In the genomic region with DNA sequence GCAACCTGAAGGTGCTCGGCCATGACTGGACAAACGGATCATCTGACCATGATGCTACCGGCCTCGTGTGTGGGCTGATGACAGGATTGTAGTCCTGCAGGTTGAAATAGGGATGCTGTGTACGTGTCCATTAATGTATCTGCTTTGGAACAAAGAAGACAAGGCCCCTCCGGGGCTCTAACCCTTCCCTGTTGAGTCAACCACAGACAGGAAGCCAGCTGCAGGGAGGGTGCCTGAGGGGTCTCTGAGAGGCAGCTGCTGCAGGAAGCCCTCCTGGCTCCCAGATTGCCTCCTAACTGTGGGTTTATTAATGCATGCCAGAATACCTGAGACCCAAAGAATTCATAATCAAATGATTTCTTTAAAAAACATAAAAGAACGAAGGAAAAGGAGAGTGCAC, we compare ENCODE assay signal across 26 cellular contexts.
"Had no signal": no experiment of that assay in that cellular context is flagged by ENCODE, and none has a peak within 500 bp of the region (broad histone marks: within the 10 kb centered on the region; RNA-seq: fewer than 3 reads in every experiment).

No MANE protein-coding gene starts in this region.

- H3K36me3 ChIP-seq: ascending aorta, cardiac muscle cell, colonic mucosa, pancreas, prostate gland, suprapubic skin, tibial nerve had no signal

- H3K4me1 Mint-ChIP-seq: activated naive CD8-positive, alpha-beta T cell treated with anti-CD3 and anti-CD28 coated beads for 36 hours had no signal

- H3K4me3 Mint-ChIP-seq: activated naive CD4-positive, alpha-beta T cell treated with anti-CD3 and anti-CD28 coated beads for 36 hours; activated naive CD8-positive, alpha-beta T cell treated with anti-CD3 and anti-CD28 coated beads for 36 hours; brain; nephron had no signal

- H3K36me3 Mint-ChIP-seq: activated naive CD8-positive, alpha-beta T cell treated with anti-CD3 and anti-CD28 coated beads for 36 hours; brain had no signal

- H3K4me1 ChIP-seq: ascending aorta, colonic mucosa, pancreas, prostate gland, suprapubic skin, tibial nerve had no signal

- H3K4me2 ChIP-seq: smooth muscle cell had no signal

- H3K4me3 ChIP-seq: ascending aorta, cardiac muscle cell, colonic mucosa, mucosa of descending colon, pancreas, prostate gland, smooth muscle cell, suprapubic skin, tibial nerve had no signal

- H3K9me3 ChIP-seq: ascending aorta, colonic mucosa, mucosa of descending colon, pancreas, prostate gland, suprapubic skin, tibial nerve had no signal

- DNase-seq: activated CD4-positive, alpha-beta T cell treated with anti-CD3 and anti-CD28 coated beads for 4 hours; activated CD4-positive, alpha-beta T cell treated with anti-CD3 and anti-CD28 coated beads, Interleukin-2, amount 50 U/mL, for 4 hours; activated CD8-positive, alpha-beta memory T cell treated with anti-CD3 and anti-CD28 coated beads for 24 hours; activated effector memory CD4-positive, alpha-beta T cell treated with Interleukin-2 at 50 U/mL for 16 hours; activated naive CD4-positive, alpha-beta T cell treated with anti-CD3 and anti-CD28 coated beads for 36 hours; activated naive CD8-positive, alpha-beta T cell treated with anti-CD3 and anti-CD28 coated beads for 36 hours; cerebellar nuclear complex; colonic mucosa; effector CD8-positive, alpha-beta T cell; left cardiac atrium; left ventricle myocardium superior; mucosa of descending colon; pancreas; stimulated activated CD4-positive, alpha-beta T cell treated with anti-CD3 and anti-CD28 coated beads, Interleukin-1b, Interleukin-23, amount 100 ng/mL, for 48 hours; stimulated activated naive CD4-positive, alpha-beta T cell; T-helper 9 cell had no signal

- H3K27ac Mint-ChIP-seq: activated naive CD4-positive, alpha-beta T cell treated with anti-CD3 and anti-CD28 coated beads for 36 hours; activated naive CD8-positive, alpha-beta T cell treated with anti-CD3 and anti-CD28 coated beads for 36 hours; nephron had no signal

- H3K27me3 Mint-ChIP-seq: activated naive CD8-positive, alpha-beta T cell treated with anti-CD3 and anti-CD28 coated beads for 36 hours had no signal

- H3K27me3 ChIP-seq: ascending aorta, cardiac muscle cell, colonic mucosa, pancreas, suprapubic skin, tibial nerve had no signal

- H3K9me3 Mint-ChIP-seq: activated naive CD4-positive, alpha-beta T cell treated with anti-CD3 and anti-CD28 coated beads for 36 hours; activated naive CD8-positive, alpha-beta T cell treated with anti-CD3 and anti-CD28 coated beads for 36 hours; nephron had no signal

- H3K27ac ChIP-seq: ascending aorta, cardiac muscle cell, colonic mucosa, epithelial cell of prostate, pancreas, prostate gland, suprapubic skin, tibial nerve, VCaP had no signal
